In the genomic region with DNA sequence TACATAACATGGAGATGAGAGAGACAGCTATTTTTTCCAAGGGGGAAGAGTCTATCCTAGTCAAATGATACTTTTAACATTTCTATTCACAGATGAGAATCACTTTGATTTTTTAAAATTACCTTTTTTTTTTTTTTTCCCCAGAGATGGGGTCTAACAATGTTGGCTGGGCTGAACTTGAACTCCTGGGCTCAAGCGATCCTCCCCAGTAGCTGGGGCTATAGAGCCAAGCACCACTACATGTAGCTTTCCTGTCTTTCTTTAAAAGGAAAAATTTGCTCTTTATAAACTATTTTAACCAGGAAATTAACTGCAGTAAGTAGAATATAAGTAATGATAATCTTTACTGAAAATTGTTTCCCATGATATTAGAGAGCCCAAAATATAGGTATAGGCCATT, we compare ENCODE assay signal across 22 cellular contexts. TPM values are rescaled to one million over a fixed set of nuclear protein-coding genes. Genes with fewer than 3 reads are reported as not detected.
A peak's percentile ranks its signal among the peaks of the same experiment; 100 is the strongest.
DNase-seq lines count a peak whose midpoint lies in the region; ATAC-seq and TF ChIP-seq lines count a peak whose summit lies in the region.
"Had no signal": no experiment of that assay in that cellular context is flagged by ENCODE, and none has a peak within 500 bp of the region (broad histone marks: within the 10 kb centered on the region; RNA-seq: fewer than 3 reads in every experiment).

No MANE protein-coding gene starts in this region.

- no peak overlapping the region for H3K14ac ChIP-seq in mesenchymal stem cell (ENCODE audit: low read length in 2 of 2)

- no peaks in the 10 kb centered on the region for H3K9me2 ChIP-seq in PC-3 (replicated peaks; ENCODE audit: low read length)
- no peaks in the 10 kb centered on the region for H3K9me2 ChIP-seq in PC-9 (ENCODE audit: insufficient read depth)

- peaks cover 2% of the 10 kb centered on the region for H3K79me1 ChIP-seq in mesenchymal stem cell (replicated peaks; ENCODE audit: low read length, poor library complexity, severe bottlenecking)

- peaks cover 14% of the 10 kb centered on the region for H4K20me1 ChIP-seq in PC-3 (ENCODE audit: low read length)
- no peaks in the 10 kb centered on the region for H4K20me1 ChIP-seq in PC-9 (ENCODE audit: insufficient read depth)

- no peaks in the 10 kb centered on the region for H3K9me3 Mint-ChIP-seq in endodermal cell

- intact Hi-C loops in PC-3 (cut with micrococcal nuclease): loop anchor here (5.0 kb wide), 3 partner anchors 96 to 296 kb away; no protein-coding TSS in a partner anchor
- intact Hi-C loops in PC-9 (cut with micrococcal nuclease; ENCODE audit: unreplicated experiment): no loop called here

- no peak overlapping the region for H4K8ac ChIP-seq in mesenchymal stem cell (ENCODE audit: low read length)

- H3K36me3 Mint-ChIP-seq in endodermal cell (ENCODE audit: low read depth): no peaks in the 10 kb centered on the region

- H3K4me1 ChIP-seq in PC-3 (ENCODE audit: insufficient read depth, low read length): peaks cover 35% of the 10 kb centered on the region
- H3K4me1 ChIP-seq in endodermal cell (ENCODE audit: control insufficient read depth, insufficient read depth, low read length): no peaks in the 10 kb centered on the region
- H3K4me1 ChIP-seq in mesenchymal stem cell (ENCODE audit: control insufficient read depth, insufficient read depth, low read depth, low read length): peaks cover 11% of the 10 kb centered on the region
- H3K4me1 ChIP-seq in PC-9 (replicated peaks; ENCODE audit: insufficient read depth): peaks cover 13% of the 10 kb centered on the region; the same call in 1 of the 2 replicates

- H3K4me2 ChIP-seq in PC-3 (ENCODE audit: low read length): peak overlapping the region; percentile 93
- peak overlapping the region; percentile 70 for H3K4me2 ChIP-seq in mesenchymal stem cell (ENCODE audit: low read length, poor library complexity, severe bottlenecking)
- H3K4me2 ChIP-seq in PC-9: no peak overlapping the region

- no peak overlapping the region for H3K23ac ChIP-seq in mesenchymal stem cell (ENCODE audit: low read length in 2 of 2)

- H4K91ac ChIP-seq in mesenchymal stem cell (ENCODE audit: low read length): no peak overlapping the region

- H3F3A ChIP-seq in PC-3 (ENCODE audit: low read length, unreplicated experiment) (no peaks in the 10 kb centered on the region), PC-9 (ENCODE audit: insufficient read depth, low read depth) (no peaks in the 10 kb centered on the region)

- peaks cover 82% of the 10 kb centered on the region for H3K79me2 ChIP-seq in PC-3 (ENCODE audit: low read length)
- H3K79me2 ChIP-seq in PC-9 (ENCODE audit: low read depth): no peaks in the 10 kb centered on the region

- H3K4ac ChIP-seq in mesenchymal stem cell (ENCODE audit: low read depth in 1 of 2, low read length in 2 of 2): no peak overlapping the region

- DNase-seq in AG09309 (ENCODE audit: low read depth) (no peak), PC-3 (no peak), endodermal cell (no peak), mesenchymal stem cell (no peak), NCI-H446 treated with DMSO at 0.1 percent for 48 hours (lab: John Stamatoyannopoulos, UW) (no peak), NCI-H2081 treated with DMSO at 0.1 percent for 48 hours (lab: John Stamatoyannopoulos, UW) (no peak), PC-9 (no peak)
- DNase-seq in activated CD4-positive, alpha-beta T cell treated with anti-CD3 and anti-CD28 coated beads for 48 hours: no peak
- DNase-seq: activated CD4-positive, alpha-beta T cell treated with anti-CD3 and anti-CD28 coated beads, Interleukin-2, amount 50 U/mL, for 4 hours; activated gamma-delta T cell; activated T-cell treated with anti-CD3 and anti-CD28 coated beads for 4 hours; central memory CD4-positive, alpha-beta T cell; left ventricle myocardium superior; MG63; NCI-H82; SJCRH30; substantia nigra; T-helper 17 cell; WERI-Rb-1 had no signal

- no peak overlapping the region for H2AFZ ChIP-seq in PC-3 (ENCODE audit: low read length)
- no peak overlapping the region for H2AFZ ChIP-seq in mesenchymal stem cell (ENCODE audit: low read depth, low read length)
- H2AFZ ChIP-seq in PC-9: no peak overlapping the region

- CTCF ChIA-PET in PC-3 (lab: Charles Lee) (interaction anchor here (0.6 kb wide), 1 partner anchor 399 kb away, joined by 7 read pairs; no protein-coding TSS in a partner anchor), PC-9 (lab: Charles Lee) (no interaction called here)

- 90% methylated on average over 1 of the region's 1 CpG; no CpG with 5 or more reads in 1 of the 2 experiments for WGBS in endodermal cell (ENCODE audit: insufficient coverage in 1 of 2, insufficient read length in 1 of 2), 2 experiments
- WGBS in mesenchymal stem cell: no CpG with 5 or more reads among the region's 1 CpG

- H3K9ac ChIP-seq in PC-3 (ENCODE audit: low read length) (no peak overlapping the region), endodermal cell (ENCODE audit: extremely low read depth, low read length, poor library complexity, severe bottlenecking) (no peak overlapping the region), mesenchymal stem cell (ENCODE audit: low read length) (peak overlapping the region; percentile 87)

- H3K36me3 ChIP-seq in PC-3 (ENCODE audit: low read depth, low read length) (no peaks in the 10 kb centered on the region; the same call in 1 of the 2 replicates), endodermal cell (ENCODE audit: control insufficient read depth, insufficient read depth, low read length) (peaks cover 16% of the 10 kb centered on the region), mesenchymal stem cell (ENCODE audit: control insufficient read depth in 1 of 2, insufficient read depth in 2 of 2, low read depth in 1 of 2, low read length in 2 of 2) (peaks cover 6% of the 10 kb centered on the region in 2 experiments), PC-9 (ENCODE audit: low read depth) (no peaks in the 10 kb centered on the region)
- H3K36me3 ChIP-seq: heart left ventricle, MG63, right atrium auricular region, SJCRH30, WERI-Rb-1 had no signal

- H3K9me3 ChIP-seq in PC-3 (ENCODE audit: low read length) (no peaks in the 10 kb centered on the region), endodermal cell (ENCODE audit: control insufficient read depth, low read length) (no peaks in the 10 kb centered on the region), mesenchymal stem cell (ENCODE audit: control insufficient read depth, low read length) (no peaks in the 10 kb centered on the region), PC-9 (ENCODE audit: insufficient read depth, low read depth) (no peaks in the 10 kb centered on the region)
- H3K9me3 ChIP-seq: heart left ventricle, MG63, right atrium auricular region, SJCRH30 had no signal

- H3K27ac ChIP-seq in PC-3 (ENCODE audit: low read length) (no peak overlapping the region), endodermal cell (ENCODE audit: low read depth, low read length) (no peak overlapping the region), mesenchymal stem cell (ENCODE audit: low read length, poor library complexity, severe bottlenecking) (no peak overlapping the region), PC-9 (no peak overlapping the region)
- H3K27ac ChIP-seq: HL-60, right atrium auricular region, SJCRH30, WERI-Rb-1 had no signal

- H2BK12ac ChIP-seq in mesenchymal stem cell (ENCODE audit: low read length in 2 of 2): no peak overlapping the region

- H3K4me3 Mint-ChIP-seq in endodermal cell: no peak overlapping the region
- H3K4me3 Mint-ChIP-seq: T-helper 17 cell had no signal

- H3K27me3 ChIP-seq in PC-3 (ENCODE audit: low read length): no peaks in the 10 kb centered on the region
- peaks cover 5% of the 10 kb centered on the region for H3K27me3 ChIP-seq in endodermal cell (ENCODE audit: control insufficient read depth, insufficient read depth, low read length, poor library complexity, severe bottlenecking)
- no peaks in the 10 kb centered on the region for H3K27me3 ChIP-seq in mesenchymal stem cell (ENCODE audit: control insufficient read depth in 1 of 2, insufficient read depth in 1 of 2, low read length in 2 of 2)
- H3K27me3 ChIP-seq in PC-9 (ENCODE audit: insufficient read depth, low read depth): no peaks in the 10 kb centered on the region
- H3K27me3 ChIP-seq: right atrium auricular region had no signal

- no peak overlapping the region for H3K18ac ChIP-seq in mesenchymal stem cell (ENCODE audit: low read depth in 1 of 2, low read length in 2 of 2)

- H3K4me3 ChIP-seq in AG09309 (ENCODE audit: control insufficient read depth, low read depth, low read length): no peak overlapping the region
- peak overlapping the region; percentile 97; the same call in 1 of the 2 replicates for H3K4me3 ChIP-seq in PC-3 (ENCODE audit: low read length)
- H3K4me3 ChIP-seq in endodermal cell (ENCODE audit: low read length): no peak overlapping the region
- H3K4me3 ChIP-seq in mesenchymal stem cell (ENCODE audit: insufficient read depth in 1 of 2, low read depth in 1 of 2, low read length in 2 of 2): peak overlapping the region in 1 of 2 experiments; percentile 88
- H3K4me3 ChIP-seq in PC-9: no peak overlapping the region
- H3K4me3 ChIP-seq: MG63, right atrium auricular region, SJCRH30 had no signal

- POLR2A ChIA-PET in PC-3 (lab: Charles Lee; ENCODE audit: unreplicated experiment) (no interaction called here), PC-9 (lab: Charles Lee; ENCODE audit: unreplicated experiment) (no interaction called here)

- no peak for ATAC-seq in PC-3
- ATAC-seq: heart left ventricle, left ventricle myocardium superior, T-helper 17 cell had no signal

- H3K27me3 Mint-ChIP-seq in endodermal cell (ENCODE audit: insufficient read depth): peaks cover 31% of the 10 kb centered on the region

- peaks cover 22% of the 10 kb centered on the region for H3K4me1 Mint-ChIP-seq in endodermal cell

- no peak overlapping the region for H2BK120ac ChIP-seq in mesenchymal stem cell (ENCODE audit: low read depth, low read length)

- no peak overlapping the region for H2BK5ac ChIP-seq in mesenchymal stem cell (ENCODE audit: low read depth, low read length, poor library complexity, severe bottlenecking)

- no peak overlapping the region for H2AK5ac ChIP-seq in mesenchymal stem cell (ENCODE audit: low read length, severe bottlenecking)

- BruUV-seq in PC-3 (replicated peaks; lab: Mats Ljungman, UMichigan) (no TSS peak), PC-9 (replicated peaks; lab: Mats Ljungman, UMichigan) (no TSS peak)

- H2BK15ac ChIP-seq in mesenchymal stem cell (ENCODE audit: low read depth, poor library complexity, severe bottlenecking): no peak overlapping the region

- no peak overlapping the region for H3K27ac Mint-ChIP-seq in endodermal cell
- H3K27ac Mint-ChIP-seq: T-helper 17 cell had no signal

- peak; percentile 33 for TF ChIP-seq CTCF in AG09309 (IDR thresholded peaks at IDR 0.05; ENCODE audit: control insufficient read depth, insufficient read depth, low read depth, low read length, missing control alignments)
- TF ChIP-seq CTCF in PC-3 (conservative IDR thresholded peaks at IDR 0.05; ENCODE audit: low read depth, low read length): no peak; the same call in 1 of the 2 replicates
- peak; percentile 39 for TF ChIP-seq CTCF in endodermal cell (conservative IDR thresholded peaks at IDR 0.05)
- no peak for TF ChIP-seq CTCF in PC-9 (conservative IDR thresholded peaks at IDR 0.05)

RNA-seq across cellular contexts. Expression of a gene that starts 3.3 kb away (rescaled TPM):
- total RNA-seq in PC-3 (2014; rRNA removed) (16.2 and 17.2 TPM in 2 replicates), endodermal cell (10 to 100 TPM in 1 of 2 donors, 1 to 10 TPM in 1; 8.3 to 20.6 TPM), PC-9 (2021) (6.7 and 7.0 TPM in 2 replicates)
- polyA plus RNA-seq in endodermal cell (2013, experiment 1 of 2): 7.8 TPM
- polyA plus RNA-seq in endodermal cell (2013, experiment 2 of 2): 7.0 TPM
- polyA plus RNA-seq in mesenchymal stem cell (2013, experiment 1 of 2): 1.5 TPM
- polyA plus RNA-seq in mesenchymal stem cell (2013, experiment 2 of 2): 1.5 TPM

Comparison
In these comparisons a context has a peak if more than half of its experiments do, and no peak if none do; other contexts are left out.
1. CTCF ChIP-seq: peak in AG09309 (single experiment) and endodermal cell (single experiment); none in PC-3 (single experiment) and PC-9 (single experiment).